In genomic region chr15:99117563-99118257, GRCh38 we compare ENCODE assay signal across 17 cellular contexts. TPM values are rescaled to one million over a fixed set of nuclear protein-coding genes. Genes with fewer than 3 reads are reported as not detected.
"Had no signal": no experiment of that assay in that cellular context is flagged by ENCODE, and none has a peak within 500 bp of the region (broad histone marks: within the 10 kb centered on the region; RNA-seq: fewer than 3 reads in every experiment).

No MANE protein-coding gene starts in this region.

- H2AFZ ChIP-seq: neural progenitor cell had no signal

- H3K27ac ChIP-seq: epithelial cell of prostate, neural progenitor cell, pancreas, spleen, vagina had no signal

- H3K4me2 ChIP-seq: neural progenitor cell had no signal

- H3K4me1 ChIP-seq: neural progenitor cell, pancreas, spleen had no signal

- H3K9me3 ChIP-seq: pancreas, spleen, vagina had no signal

- DNase-seq: activated CD4-positive, alpha-beta T cell treated with anti-CD3 and anti-CD28 coated beads for 48 hours; activated CD8-positive, alpha-beta memory T cell treated with anti-CD3 and anti-CD28 coated beads for 24 hours; activated naive CD4-positive, alpha-beta T cell treated with Interleukin-2 at 50 U/mL for 16 hours; activated naive CD8-positive, alpha-beta T cell treated with anti-CD3 and anti-CD28 coated beads, Interleukin-2, amount 50 U/mL, for 24 hours; caudate nucleus; effector memory CD4-positive, alpha-beta T cell; immature natural killer cell; left colon; pancreas; spleen; stimulated activated CD4-positive, alpha-beta T cell treated with anti-CD3 and anti-CD28 coated beads, Interleukin-1b, Interleukin-23, amount 100 ng/mL, for 48 hours; stimulated activated naive CD4-positive, alpha-beta T cell had no signal

- ATAC-seq: activated naive CD8-positive, alpha-beta T cell treated with anti-CD3 and anti-CD28 coated beads, Interleukin-2, amount 50 U/mL, for 24 hours; left colon; pancreas; SK-N-SH treated with all-trans-retinoic acid at 6 μM for 48 hours; WTC11 had no signal

- H3K36me3 ChIP-seq: neural progenitor cell, pancreas had no signal

- H3K4me3 ChIP-seq: neural progenitor cell, pancreas, spleen, vagina had no signal

- H3K27me3 ChIP-seq: neural progenitor cell, pancreas, vagina had no signal

RNA-seq across cellular contexts. Expression of gene SYNM, which starts 12.8 kb away (rescaled TPM):
- polyA plus RNA-seq: immature natural killer cell had no signal
